ENCODE assay signal across 17 cellular contexts in genomic region chr3:53183514-53183913, GRCh38. TPM values are rescaled to one million over a fixed set of nuclear protein-coding genes. Genes with fewer than 3 reads are reported as not detected.
A peak's percentile ranks its signal among the peaks of the same experiment; 100 is the strongest.
DNase-seq lines count a peak whose midpoint lies in the region; ATAC-seq, FAIRE-seq and TF ChIP-seq lines count a peak whose summit lies in the region.
"Had no signal": no experiment of that assay in that cellular context is flagged by ENCODE, and none has a peak within 500 bp of the region (broad histone marks: within the 10 kb centered on the region; RNA-seq: fewer than 3 reads in every experiment).

No MANE protein-coding gene starts in this region.

- H3K4me3 ChIP-seq in HepG2 (replicated peaks in 1 of 3; ENCODE audit: insufficient read depth in 1 of 3, low read depth in 2 of 3, low read length in 3 of 3) (no peak overlapping the region), right lobe of liver (no peak overlapping the region), spleen (no peak overlapping the region)
- H3K4me3 ChIP-seq: A549 had no signal

- H3K27me3 ChIP-seq in HepG2 (ENCODE audit: control insufficient read depth in 1 of 2, insufficient read depth in 2 of 2, low read length in 2 of 2) = no peaks in the 10 kb centered on the region
- H3K27me3 ChIP-seq in right lobe of liver = no peaks in the 10 kb centered on the region
- no peaks in the 10 kb centered on the region for H3K27me3 ChIP-seq in spleen (replicated peaks in 1 of 7)

- H3K9ac ChIP-seq in HepG2 (ENCODE audit: insufficient read depth, low read depth, low read length) = no peak overlapping the region

- TF ChIP-seq CTCF in HepG2 (CRISPR knock-in tag; IDR thresholded peaks at IDR 0.05) (no peak), right lobe of liver (IDR thresholded peaks at IDR 0.05) (no peak), spleen (IDR thresholded peaks at IDR 0.05 in 8 of 11, conservative IDR thresholded peaks at IDR 0.05 in 3 of 11) (no peak)

- TF ChIP-seq EP300 in HepG2 (IDR thresholded peaks at IDR 0.05; ENCODE audit: low read depth in 2 of 2, low read length in 2 of 2) (no peak), HepG2 (CRISPR knock-in tag; IDR thresholded peaks at IDR 0.05; ENCODE audit: borderline replicate concordance) (no peak)

- no peak overlapping the region for H3K4me2 ChIP-seq in HepG2 (ENCODE audit: low read depth, low read length)
- H3K4me2 ChIP-seq: A549 had no signal

- no peak for ATAC-seq in HepG2
- ATAC-seq in right lobe of liver = no peak
- peak; percentile 27 for ATAC-seq in esophagus mucosa
- ATAC-seq in GM21576 (IDR thresholded peaks at IDR 0.05; ENCODE audit: unreplicated experiment) = no peak
- ATAC-seq in SK-N-SH treated with all-trans-retinoic acid at 6 μM for 48 hours = no peak
- ATAC-seq: A549 had no signal

- POLR2A ChIA-PET in HepG2 (lab: Yijun Ruan, JAX) = no interaction called here

- no peaks in the 10 kb centered on the region for H4K20me1 ChIP-seq in HepG2 (ENCODE audit: insufficient read depth, low read length)

- no peaks in the 10 kb centered on the region for H3K9me3 ChIP-seq in HepG2 (ENCODE audit: low read length)
- no peaks in the 10 kb centered on the region for H3K9me3 ChIP-seq in right lobe of liver
- no peaks in the 10 kb centered on the region for H3K9me3 ChIP-seq in spleen
- H3K9me3 ChIP-seq: A549, Caco-2 had no signal

- in situ Hi-C loops in HepG2 (cut with HindIII; ENCODE audit: extremely low pct_ligation_motif_present, low pct_unique_long_range_greater_than_20kb) = no loop called here

- BruUV-seq in HepG2 (replicated peaks; lab: Mats Ljungman, UMichigan) = no TSS peak

- intact Hi-C loops in HepG2 (cut with micrococcal nuclease; ENCODE audit: unreplicated experiment) (no loop called here), right lobe of liver (cut with DNase I) (no loop called here), spleen (cut with DNase I; ENCODE audit: low total_unique reads) (no loop called here)

- DNase-seq in HepG2 (ENCODE audit: low spot score) = no peak
- DNase-seq in right lobe of liver = no peak
- peak; percentile 74 for DNase-seq in spleen
- no peak for DNase-seq in GDM1 (lab: John Stamatoyannopoulos, UW)
- DNase-seq: AML-193; Caco-2; CD4-positive, alpha-beta T cell; H9 had no signal

- WGBS in HepG2 (ENCODE audit: low lambda C conversion rate) = 94% methylated on average over 8 of the region's 9 CpGs
- WGBS in right lobe of liver (ENCODE audit: insufficient coverage, low coverage, low lambda C conversion rate, missing lambda C conversion rate) = 100% methylated on average over 2 of the region's 9 CpGs
- 94 to 100% (median 96%) methylated on average over 8 to 9 of the region's 9 CpGs for WGBS in spleen, 5 donors

- H3K4me1 ChIP-seq in HepG2 (ENCODE audit: insufficient read depth, low read length) (no peaks in the 10 kb centered on the region), right lobe of liver (no peaks in the 10 kb centered on the region), spleen (peaks cover 0 to 34% (median 30%) of the 10 kb centered on the region in 6 donors)
- H3K4me1 ChIP-seq: A549, Caco-2 had no signal

- no peak overlapping the region for H2AFZ ChIP-seq in HepG2 (ENCODE audit: low read length)

- H3K27ac ChIP-seq in HepG2 (ENCODE audit: extremely low read length, insufficient read depth, low read length) = no peak overlapping the region
- H3K27ac ChIP-seq in right lobe of liver = no peak overlapping the region
- H3K27ac ChIP-seq in spleen = no peak overlapping the region
- H3K27ac ChIP-seq: 22Rv1, A549, C4-2B had no signal

- TF ChIP-seq RAD21 in HepG2 (CRISPR knock-in tag; IDR thresholded peaks at IDR 0.05) = no peak

- CTCF ChIA-PET in HepG2 (lab: Yijun Ruan, JAX; ENCODE audit: low intra/inter-chr PET ratio, low total read pairs) = no interaction called here

- H3K36me3 ChIP-seq in HepG2 (replicated peaks in 1 of 2; ENCODE audit: control insufficient read depth in 1 of 2, insufficient read depth in 2 of 2, low read length in 2 of 2) = peaks cover 27 to 73% of the 10 kb centered on the region in 2 experiments; a peak in 4 of 5 replicates
- H3K36me3 ChIP-seq in right lobe of liver = peaks cover 0 to 10% (median 4%) of the 10 kb centered on the region in 4 donors
- H3K36me3 ChIP-seq in spleen = peaks cover 0 to 100% (median 90%) of the 10 kb centered on the region in 6 donors

- no peaks in the 10 kb centered on the region for H3K79me2 ChIP-seq in HepG2 (ENCODE audit: insufficient read depth, low read length)

- no peak for TF ChIP-seq POLR2A in HepG2 (IDR thresholded peaks at IDR 0.05; ENCODE audit: insufficient read depth in 1 of 2, low read depth in 2 of 2, low read length in 2 of 2)
- TF ChIP-seq POLR2A in right lobe of liver (IDR thresholded peaks at IDR 0.05) = no peak
- no peak for TF ChIP-seq POLR2A in spleen (IDR thresholded peaks at IDR 0.05)

- no peak for FAIRE-seq in HepG2 (lab: Jason Lieb, UNC)
- FAIRE-seq: A549, D721Med, G401.6, H1 had no signal

TF ChIP-seq in HepG2, 621 proteins besides CTCF, POLR2A, EP300 and RAD21:
- TF ChIP-seq MBD4 (IDR thresholded peaks at IDR 0.05; ENCODE audit: borderline replicate concordance, low read length) (no peak), ARID2 (CRISPR knock-in tag; IDR thresholded peaks at IDR 0.05; ENCODE audit: borderline replicate concordance) (no peak), ZNF768 (CRISPR knock-in tag; IDR thresholded peaks at IDR 0.05) (peak; percentile 66), MYNN (CRISPR knock-in tag; IDR thresholded peaks at IDR 0.05; ENCODE audit: low read depth) (no peak), ZNF569 (CRISPR knock-in tag; IDR thresholded peaks at IDR 0.05; ENCODE audit: borderline replicate concordance) (no peak)
TF ChIP-seq in HepG2: peak in this region for 1.

TF ChIP-seq in SK-N-SH treated with all-trans-retinoic acid at 6 μM for 48 hours, 23 proteins besides CTCF, POLR2A, EP300 and RAD21 (continues in another document):
- no peak for TF ChIP-seq BACH2 (CRISPR knock-in tag; IDR thresholded peaks at IDR 0.05; ENCODE audit: borderline replicate concordance)

RNA-seq across cellular contexts. Expression of gene PRKCD, which starts 22.5 kb away (rescaled TPM):
- 1.6 and 4.3 TPM in 2 replicates for total RNA-seq in HepG2 (2016; rRNA removed; fragmentation: Illumina TruSeq; extraction: Trizol)
- total RNA-seq in HepG2 (2016; cell fraction: cytosol; rRNA removed; fragmentation: Illumina TruSeq; extraction: Trizol; ENCODE audit: low read depth) = 0.79 and 1.0 TPM in 2 replicates
- total RNA-seq in HepG2 (2016; cell fraction: insoluble cytoplasmic fraction; rRNA removed; fragmentation: Illumina TruSeq; extraction: Trizol) = 1.7 and 3.8 TPM in 2 replicates
- total RNA-seq in HepG2 (2016; cell fraction: membrane; rRNA removed; fragmentation: Illumina TruSeq; extraction: Trizol) = 2.3 and 2.6 TPM in 2 replicates
- total RNA-seq in HepG2 (2016; cell fraction: nucleus; rRNA removed; fragmentation: Illumina TruSeq; extraction: Trizol) = 4.3 and 4.4 TPM in 2 replicates
- 40.7 and 47.7 TPM in 2 replicates for polyA plus RNA-seq in HepG2 (2011; rRNA removed)
- 43.8 and 46.4 TPM in 2 replicates for polyA plus RNA-seq in HepG2 (2011; cell fraction: cytosol; rRNA removed)
- 49.0 and 56.6 TPM in 2 replicates for polyA plus RNA-seq in HepG2 (2011; cell fraction: nucleus; rRNA removed)
- 26.9 and 29.1 TPM in 2 replicates for polyA plus RNA-seq in HepG2 (2012)
- 4.3 and 5.2 TPM in 2 replicates for polyA plus RNA-seq in HepG2 (2016; cell fraction: cytosol; fragmentation: Illumina TruSeq; extraction: Trizol; ENCODE audit: low read depth)
- polyA plus RNA-seq in HepG2 (2016; cell fraction: insoluble cytoplasmic fraction; fragmentation: Illumina TruSeq; extraction: Trizol; ENCODE audit: low read depth) = 19.3 and 22.7 TPM in 2 replicates
- polyA plus RNA-seq in HepG2 (2016; cell fraction: membrane; fragmentation: Illumina TruSeq; extraction: Trizol; ENCODE audit: low read depth) = 3.2 and 3.3 TPM in 2 replicates
- 26.1 and 26.5 TPM in 2 replicates for polyA plus RNA-seq in HepG2 (2016; cell fraction: nucleus; fragmentation: Illumina TruSeq; extraction: Trizol; ENCODE audit: insufficient read depth, low read depth)
- 30.4 and 51.6 TPM in 2 replicates for polyA minus RNA-seq in HepG2 (2011; rRNA and poly(A)+ RNA removed; ENCODE audit: low replicate concordance)
- polyA minus RNA-seq in HepG2 (2011; cell fraction: cytosol; rRNA and poly(A)+ RNA removed) = 17.5 and 20.8 TPM in 2 replicates
- 17.8 and 23.6 TPM in 2 replicates for polyA minus RNA-seq in HepG2 (2011; cell fraction: nucleus; rRNA and poly(A)+ RNA removed)
- 1 to 10 TPM; 3.5 to 8.3 (median 5.1) TPM for total RNA-seq in right lobe of liver
- 21.2 TPM for total RNA-seq in esophagus mucosa
- 100 to 1,000 TPM in 1 of 7 donors, 10 to 100 TPM in 6; 42.7 to 100 (median 59.6) TPM for total RNA-seq in spleen
- 10 to 100 TPM; 22.2 to 50.0 (median 31.9) TPM for polyA plus RNA-seq in spleen

RNA-seq across cellular contexts. Expression of gene RFT1, which starts 53.3 kb away (rescaled TPM):
- total RNA-seq in HepG2 (2016; rRNA removed; fragmentation: Illumina TruSeq; extraction: Trizol) (25.7 and 37.0 TPM in 2 replicates), right lobe of liver (10 to 100 TPM in 4 of 6 experiments, 1 to 10 TPM in 2; 9.3 to 12.4 (median 10.4) TPM), esophagus mucosa (15.8 TPM), spleen (10 to 100 TPM; 12.1 to 25.6 (median 17.8) TPM)
- 4.3 and 5.1 TPM in 2 replicates for total RNA-seq in HepG2 (2016; cell fraction: cytosol; rRNA removed; fragmentation: Illumina TruSeq; extraction: Trizol; ENCODE audit: low read depth)
- 25.2 and 37.3 TPM in 2 replicates for total RNA-seq in HepG2 (2016; cell fraction: insoluble cytoplasmic fraction; rRNA removed; fragmentation: Illumina TruSeq; extraction: Trizol)
- 14.7 and 16.2 TPM in 2 replicates for total RNA-seq in HepG2 (2016; cell fraction: membrane; rRNA removed; fragmentation: Illumina TruSeq; extraction: Trizol)
- 30.4 and 35.0 TPM in 2 replicates for total RNA-seq in HepG2 (2016; cell fraction: nucleus; rRNA removed; fragmentation: Illumina TruSeq; extraction: Trizol)
- polyA plus RNA-seq in HepG2 (2011; rRNA removed) (21.0 and 23.2 TPM in 2 replicates), spleen (1 to 10 TPM; 6.0 to 8.9 (median 8.1) TPM)
- 21.9 and 27.5 TPM in 2 replicates for polyA plus RNA-seq in HepG2 (2011; cell fraction: cytosol; rRNA removed)
- polyA plus RNA-seq in HepG2 (2011; cell fraction: nucleus; rRNA removed) = 11.4 TPM in 2 replicates
- 13.7 and 19.5 TPM in 2 replicates for polyA plus RNA-seq in HepG2 (2012)
- polyA plus RNA-seq in HepG2 (2016; cell fraction: cytosol; fragmentation: Illumina TruSeq; extraction: Trizol; ENCODE audit: low read depth) = 5.2 and 6.1 TPM in 2 replicates
- 20.1 and 21.3 TPM in 2 replicates for polyA plus RNA-seq in HepG2 (2016; cell fraction: insoluble cytoplasmic fraction; fragmentation: Illumina TruSeq; extraction: Trizol; ENCODE audit: low read depth)
- 10.2 and 12.2 TPM in 2 replicates for polyA plus RNA-seq in HepG2 (2016; cell fraction: membrane; fragmentation: Illumina TruSeq; extraction: Trizol; ENCODE audit: low read depth)
- polyA plus RNA-seq in HepG2 (2016; cell fraction: nucleus; fragmentation: Illumina TruSeq; extraction: Trizol; ENCODE audit: insufficient read depth, low read depth) = 32.4 and 36.2 TPM in 2 replicates
- 79.7 and 80.7 TPM in 2 replicates for polyA minus RNA-seq in HepG2 (2011; rRNA and poly(A)+ RNA removed; ENCODE audit: low replicate concordance)
- 17.0 and 17.7 TPM in 2 replicates for polyA minus RNA-seq in HepG2 (2011; cell fraction: cytosol; rRNA and poly(A)+ RNA removed)
- polyA minus RNA-seq in HepG2 (2011; cell fraction: nucleus; rRNA and poly(A)+ RNA removed) = 15.6 and 15.8 TPM in 2 replicates
